In the genomic region with DNA sequence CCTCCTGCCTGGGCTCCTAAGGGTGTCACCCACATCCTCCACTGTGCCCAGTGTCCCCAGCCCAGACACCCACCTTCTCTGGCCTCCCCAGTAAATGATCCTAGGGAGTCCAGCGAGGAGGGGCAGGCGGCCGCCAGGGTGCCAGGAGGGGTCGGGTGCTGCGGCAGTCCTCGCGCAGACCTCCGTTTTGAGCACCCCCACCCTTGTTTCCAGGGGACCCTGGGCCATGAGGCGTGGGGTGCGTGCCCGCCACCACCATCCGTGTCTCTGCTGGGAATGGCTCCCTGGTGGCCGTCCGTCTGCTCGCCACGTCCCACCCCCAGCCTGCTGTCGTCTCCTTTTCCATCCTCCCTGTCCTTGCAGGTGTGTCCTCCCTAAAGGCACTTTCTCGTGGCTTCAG, we compare ENCODE assay signal across 19 cellular contexts.
"Had no signal": no experiment of that assay in that cellular context is flagged by ENCODE, and none has a peak within 500 bp of the region (broad histone marks: within the 10 kb centered on the region; RNA-seq: fewer than 3 reads in every experiment).

No MANE protein-coding gene starts in this region.

- H2AFZ ChIP-seq: parathyroid adenoma had no signal

- H3K27ac ChIP-seq: lower lobe of right lung, parathyroid adenoma, right lobe of liver, skin epidermis, testis had no signal

- H3K9ac ChIP-seq: parathyroid adenoma had no signal

- ATAC-seq: lower lobe of right lung; natural killer cell treated with Interleukin-12 subunit alpha and Interleukin-12 subunit beta and Interleukin-15 and Interleukin-18, amount 100 ng/mL, for 72 hours; stimulated activated naive B cell treated with anti-CD40 and anti-IgM and Interleukin-4, amounts not matched to agents 10 μg/mL and 1 μg/mL and 100 μg/mL, for 72 hours; stimulated activated naive CD8-positive, alpha-beta T cell treated with anti-CD3 and anti-CD28 coated beads, Interleukin-15, amount 100 ng/mL, for 72 hours had no signal

- H3K9me3 ChIP-seq: prostate gland, testis had no signal

- H3K4me3 ChIP-seq: left ventricle myocardium inferior, lower lobe of right lung, prostate gland, right lobe of liver, skin epidermis, testis, tibial nerve had no signal

- H3K4me1 ChIP-seq: parathyroid adenoma had no signal

- H3K27me3 Mint-ChIP-seq: memory B cell; natural killer cell treated with Interleukin-12 subunit alpha and Interleukin-12 subunit beta and Interleukin-15 and Interleukin-18, amount 100 ng/mL, for 72 hours; stimulated activated naive B cell treated with anti-CD40 and anti-IgM and Interleukin-4, amounts not matched to agents 10 μg/mL and 1 μg/mL and 100 μg/mL, for 72 hours; stimulated activated naive CD8-positive, alpha-beta T cell treated with anti-CD3 and anti-CD28 coated beads, Interleukin-15, amount 100 ng/mL, for 72 hours had no signal

- DNase-seq: effector memory CD4-positive, alpha-beta T cell; immature natural killer cell; left ventricle myocardium inferior; lower lobe of right lung; midbrain; occipital lobe; retina; right lobe of liver; stimulated activated CD4-positive, alpha-beta T cell treated with anti-CD3 and anti-CD28 coated beads, Interleukin-2, amount 100 ng/mL, for 24 hours; stimulated activated CD4-positive, alpha-beta T cell treated with anti-CD3 and anti-CD28 coated beads, Interleukin-4, amount 100 ng/mL, for 4 hours; stimulated activated naive B cell treated with anti-CD40 and anti-IgM and Interleukin-4, amounts not matched to agents 10 μg/mL and 1 μg/mL and 100 μg/mL, for 72 hours; stimulated activated naive CD8-positive, alpha-beta T cell treated with anti-CD3 and anti-CD28 coated beads, Interleukin-15, amount 100 ng/mL, for 72 hours; testis had no signal

- H3K4me3 Mint-ChIP-seq: immature natural killer cell; memory B cell; natural killer cell treated with Interleukin-12 subunit alpha and Interleukin-12 subunit beta and Interleukin-15 and Interleukin-18, amount 100 ng/mL, for 72 hours; stimulated activated naive B cell treated with anti-CD40 and anti-IgM and Interleukin-4, amounts not matched to agents 10 μg/mL and 1 μg/mL and 100 μg/mL, for 72 hours; stimulated activated naive CD8-positive, alpha-beta T cell treated with anti-CD3 and anti-CD28 coated beads, Interleukin-15, amount 100 ng/mL, for 72 hours had no signal

- H3K27ac Mint-ChIP-seq: immature natural killer cell; stimulated activated naive B cell treated with anti-CD40 and anti-IgM and Interleukin-4, amounts not matched to agents 10 μg/mL and 1 μg/mL and 100 μg/mL, for 72 hours; stimulated activated naive CD8-positive, alpha-beta T cell treated with anti-CD3 and anti-CD28 coated beads, Interleukin-15, amount 100 ng/mL, for 72 hours had no signal

- H3K27me3 ChIP-seq: right lobe of liver, testis, tibial nerve had no signal

- H3K4me1 Mint-ChIP-seq: memory B cell; stimulated activated naive B cell treated with anti-CD40 and anti-IgM and Interleukin-4, amounts not matched to agents 10 μg/mL and 1 μg/mL and 100 μg/mL, for 72 hours; stimulated activated naive CD8-positive, alpha-beta T cell treated with anti-CD3 and anti-CD28 coated beads, Interleukin-15, amount 100 ng/mL, for 72 hours had no signal
